10 cellular contexts compared by ENCODE assay signal in the genomic region with DNA sequence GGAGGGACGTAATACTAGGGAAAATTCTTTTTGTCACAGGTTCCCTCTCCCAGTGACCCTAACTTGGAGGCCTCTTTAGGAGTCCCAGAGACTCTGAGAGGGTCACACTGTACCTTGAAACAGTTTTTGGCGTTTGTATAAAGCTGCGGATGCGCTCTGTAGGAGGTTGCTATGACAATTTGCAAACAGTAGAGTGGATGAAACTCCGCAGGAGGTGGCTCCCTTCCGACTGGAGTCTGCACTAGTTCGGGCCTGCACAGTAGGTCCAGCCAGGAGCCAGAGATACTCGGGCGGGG. TPM values are rescaled to one million over a fixed set of nuclear protein-coding genes. Genes with fewer than 3 reads are reported as not detected.
DNase-seq lines count a peak whose midpoint lies in the region; FAIRE-seq and TF ChIP-seq lines count a peak whose summit lies in the region.
"Had no signal": no experiment of that assay in that cellular context is flagged by ENCODE, and none has a peak within 500 bp of the region (broad histone marks: within the 10 kb centered on the region; RNA-seq: fewer than 3 reads in every experiment).

No MANE protein-coding gene starts in this region.

- no peak for TF ChIP-seq CTCF in Caco-2 (IDR thresholded peaks at IDR 0.05; ENCODE audit: insufficient read depth in 1 of 2, low read depth in 1 of 2, low read length in 1 of 2, severe bottlenecking in 1 of 2, unreplicated experiment in 1 of 2)
- TF ChIP-seq CTCF in neural progenitor cell (IDR thresholded peaks at IDR 0.05) = no peak

- H2AFZ ChIP-seq in neural progenitor cell (replicated peaks) = peak overlapping the region; percentile 99

- POLR2A ChIA-PET in Caco-2 (lab: Charles Lee) = interaction anchor here (0.9 kb wide), 1 partner anchor 685 kb away, joined by 3 read pairs; a partner anchor contains a TSS

- peak overlapping the region; percentile 97 for H3K4me2 ChIP-seq in neural progenitor cell

- H3K9me3 Mint-ChIP-seq in Caco-2 (ENCODE audit: unreplicated experiment) (no peaks in the 10 kb centered on the region), neural progenitor cell (peaks cover 2% of the 10 kb centered on the region)

- H3K27me3 ChIP-seq in Caco-2 (replicated peaks; ENCODE audit: control insufficient read depth, insufficient read depth, low read length) (no peaks in the 10 kb centered on the region), endocrine pancreas (ENCODE audit: control insufficient read depth, insufficient read depth, low read length) (no peaks in the 10 kb centered on the region), neural progenitor cell (peaks cover 8% of the 10 kb centered on the region)
- H3K27me3 ChIP-seq: ascending aorta, SJSA1 had no signal

- peaks cover 4% of the 10 kb centered on the region for H3F3A ChIP-seq in neural progenitor cell (ENCODE audit: low read depth)

- H3K27ac ChIP-seq in neural progenitor cell = no peak overlapping the region

- no TSS peak for BruUV-seq in Caco-2 (replicated peaks; lab: Mats Ljungman, UMichigan)

- H3K36me3 Mint-ChIP-seq in Caco-2 (ENCODE audit: insufficient read depth, unreplicated experiment) (peaks cover 4% of the 10 kb centered on the region), neural progenitor cell (peaks cover 7% of the 10 kb centered on the region)

- H4K20me1 ChIP-seq in neural progenitor cell (ENCODE audit: low read depth) = peaks cover 24% of the 10 kb centered on the region

- H3K27me3 Mint-ChIP-seq in Caco-2 (ENCODE audit: insufficient read depth, unreplicated experiment) (no peaks in the 10 kb centered on the region), neural progenitor cell (ENCODE audit: insufficient read depth, low read depth) (peaks cover 6% of the 10 kb centered on the region)

- peaks cover 35% of the 10 kb centered on the region for H3K79me2 ChIP-seq in neural progenitor cell (ENCODE audit: low read depth)

- FAIRE-seq in urothelium cell line (lab: Jason Lieb, UNC) = no peak

- CTCF ChIA-PET in Caco-2 (lab: Charles Lee) = no interaction called here

- H3K4me1 Mint-ChIP-seq in Caco-2 (ENCODE audit: low read depth, unreplicated experiment) = peaks cover 14% of the 10 kb centered on the region
- peaks cover 33% of the 10 kb centered on the region for H3K4me1 Mint-ChIP-seq in neural progenitor cell

- DNase-seq in Caco-2 = no peak
- peak; percentile 86 for DNase-seq in NCI-H748 (lab: John Stamatoyannopoulos, UW; ENCODE audit: unreplicated experiment)
- DNase-seq in neural progenitor cell (ENCODE audit: low spot score) = peak; percentile 31
- DNase-seq in ecto neural progenitor cell (ENCODE audit: low spot score) = no peak
- DNase-seq in stimulated activated CD4-positive, alpha-beta T cell treated with anti-CD3 and anti-CD28 coated beads, Interleukin-15, amount 100 ng/mL, for 24 hours = no peak
- DNase-seq in urothelium cell line (ENCODE audit: low spot score) = no peak
- DNase-seq in hippocampal formation (lab: John Stamatoyannopoulos, UW) = no peak

- H3K9me3 ChIP-seq in Caco-2 = no peaks in the 10 kb centered on the region
- no peaks in the 10 kb centered on the region for H3K9me3 ChIP-seq in endocrine pancreas (ENCODE audit: control insufficient read depth, low read length)
- H3K9me3 ChIP-seq in neural progenitor cell (ENCODE audit: low read depth) = no peaks in the 10 kb centered on the region
- H3K9me3 ChIP-seq: ascending aorta, SJSA1 had no signal

- intact Hi-C loops in Caco-2 (cut with micrococcal nuclease; ENCODE audit: unreplicated experiment) = loop anchor here (2.0 to 10.0 kb wide), 3 partner anchors 76 to 296 kb away; no protein-coding TSS in a partner anchor

- peak overlapping the region; percentile 93 for H3K27ac Mint-ChIP-seq in Caco-2 (ENCODE audit: unreplicated experiment)
- peak overlapping the region; percentile 67 for H3K27ac Mint-ChIP-seq in neural progenitor cell

- H3K36me3 ChIP-seq in Caco-2 (ENCODE audit: control insufficient read depth, insufficient read depth, low read length) (no peaks in the 10 kb centered on the region), endocrine pancreas (ENCODE audit: control insufficient read depth, insufficient read depth, low read length) (no peaks in the 10 kb centered on the region), neural progenitor cell (no peaks in the 10 kb centered on the region)
- H3K36me3 ChIP-seq: ascending aorta had no signal

- peaks cover 24% of the 10 kb centered on the region; the same call in 1 of the 2 replicates for H3K4me1 ChIP-seq in Caco-2
- peaks cover 3% of the 10 kb centered on the region for H3K4me1 ChIP-seq in endocrine pancreas (ENCODE audit: control insufficient read depth, insufficient read depth, low read length)
- peaks cover 13% of the 10 kb centered on the region for H3K4me1 ChIP-seq in neural progenitor cell
- H3K4me1 ChIP-seq: ascending aorta had no signal

- H3K9ac ChIP-seq in endocrine pancreas (ENCODE audit: control insufficient read depth, insufficient read depth, low read length) (no peak overlapping the region), neural progenitor cell (no peak overlapping the region)

- H3K4me3 ChIP-seq in Caco-2 (ENCODE audit: low read depth, low read length) (peak overlapping the region; percentile 75), endocrine pancreas (ENCODE audit: control insufficient read depth, insufficient read depth, low read length) (peak overlapping the region; percentile 45), neural progenitor cell (no peak overlapping the region)

- H3K4me3 Mint-ChIP-seq in Caco-2 (ENCODE audit: unreplicated experiment) = peak overlapping the region; percentile 79
- peak overlapping the region; percentile 96 for H3K4me3 Mint-ChIP-seq in neural progenitor cell

RNA-seq across cellular contexts. Expression of a gene that starts 1.3 kb away (rescaled TPM):
- total RNA-seq in Caco-2 (2022) (24.4 and 24.6 TPM in 2 replicates), neural progenitor cell (ENCODE audit: low replicate concordance) (29.6 and 34.2 TPM in 2 replicates)

Comparison
In these comparisons a context has a peak if more than half of its experiments do, and no peak if none do; other contexts are left out.
1. DNase-seq: peak in NCI-H748 (single experiment) and neural progenitor cell (single experiment); none in Caco-2 (0 of 2), ecto neural progenitor cell (single experiment), stimulated activated CD4-positive, alpha-beta T cell treated with anti-CD3 and anti-CD28 coated beads, Interleukin-15, amount 100 ng/mL, for 24 hours (single experiment), urothelium cell line (single experiment) and hippocampal formation (0 of 2).